26 cellular contexts compared by ENCODE assay signal in the genomic region with DNA sequence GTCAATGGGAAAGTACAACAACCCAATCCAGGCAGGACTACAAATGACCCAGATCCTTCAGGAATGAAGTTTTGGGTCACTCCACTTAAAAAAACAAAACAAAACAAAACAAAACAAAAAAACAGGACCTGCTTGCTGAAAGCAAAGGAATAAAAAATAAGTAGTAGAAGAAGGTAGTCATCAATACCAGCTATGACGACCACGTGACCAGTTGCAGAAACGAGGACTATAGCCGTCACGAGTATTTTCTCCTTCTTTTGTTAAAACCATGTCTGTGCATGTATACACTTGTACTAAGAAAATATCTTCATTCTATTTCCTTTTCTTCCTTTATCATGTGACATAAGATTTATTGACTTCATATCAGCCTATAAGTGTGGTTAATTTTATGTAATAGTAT.
"Had no signal": no experiment of that assay in that cellular context is flagged by ENCODE, and none has a peak within 500 bp of the region (broad histone marks: within the 10 kb centered on the region; RNA-seq: fewer than 3 reads in every experiment).

No MANE protein-coding gene starts in this region.

- H3K4me3 ChIP-seq: stomach, suprapubic skin, testis, thoracic aorta, thyroid gland, tibial artery, tibial nerve, transverse colon, upper lobe of left lung, upper lobe of right lung, uterus, vagina had no signal

- H3K27me3 ChIP-seq: stomach, suprapubic skin, testis, thyroid gland, tibial artery, tibial nerve, transverse colon, upper lobe of left lung, upper lobe of right lung, uterus, vagina had no signal

- DNase-seq: stimulated activated CD4-positive, alpha-beta T cell treated with anti-CD3 and anti-CD28 coated beads, Interleukin-2, amount 100 ng/mL, for 48 hours; stimulated activated CD4-positive, alpha-beta T cell treated with anti-CD3 and anti-CD28 coated beads, Interleukin-4, amount 100 ng/mL, for 1 hour; stimulated activated CD4-positive, alpha-beta T cell treated with anti-CD3 and anti-CD28 coated beads, Interleukin-4, amount 100 ng/mL, for 24 hours; stimulated activated CD4-positive, alpha-beta T cell treated with anti-CD3 and anti-CD28 coated beads, Interleukin-4, amount 100 ng/mL, for 4 hours; stimulated activated CD8-positive, alpha-beta memory T cell treated with anti-CD3 and anti-CD28 coated beads, Interleukin-4, amount 100 ng/mL, for 48 hours; stimulated activated naive B cell treated with anti-CD40 and anti-IgM and Interleukin-4, amounts not matched to agents 10 μg/mL and 1 μg/mL and 100 μg/mL, for 72 hours; stimulated activated naive CD4-positive, alpha-beta T cell; stimulated activated naive CD4-positive, alpha-beta T cell treated with Interleukin-2 at 50 U/mL for 16 hours; stimulated activated naive CD8-positive, alpha-beta T cell treated with anti-CD3 and anti-CD28 coated beads, Interleukin-15, amount 100 ng/mL, for 72 hours; stimulated activated naive CD8-positive, alpha-beta T cell treated with anti-CD3 and anti-CD28 coated beads, Interleukin-15, Interleukin-2, amounts not matched to agents 100 U/mL and 50 U/mL, for 24 hours; stomach; substantia nigra; testis; thyroid gland; tibial artery; transverse colon; trophoblast cell; upper lobe of left lung; upper lobe of right lung; uterus had no signal

- H3K36me3 ChIP-seq: stomach, suprapubic skin, thoracic aorta, thyroid gland, tibial artery, tibial nerve, transverse colon, upper lobe of left lung, upper lobe of right lung, uterus, vagina had no signal

- ATAC-seq: stimulated activated effector memory CD8-positive, alpha-beta T cell treated with anti-CD3 and anti-CD28 coated beads, Interleukin-12 subunit alpha, Interleukin-12 subunit beta, amount 100 ng/mL, for 72 hours; stimulated activated memory B cell treated with anti-CD40 and anti-IgM and Interleukin-4, amounts not matched to agents 10 μg/mL and 1 μg/mL and 100 μg/mL, for 72 hours; stimulated activated naive B cell treated with anti-CD40 and anti-IgM and Interleukin-4, amounts not matched to agents 10 μg/mL and 1 μg/mL and 100 μg/mL, for 72 hours; stimulated activated naive CD8-positive, alpha-beta T cell treated with anti-CD3 and anti-CD28 coated beads, Interleukin-15, amount 100 ng/mL, for 72 hours; stimulated activated naive CD8-positive, alpha-beta T cell treated with anti-CD3 and anti-CD28 coated beads, Interleukin-15, Interleukin-2, amounts not matched to agents 100 U/mL and 50 U/mL, for 24 hours; upper lobe of right lung had no signal

- H3K4me1 ChIP-seq: stomach, suprapubic skin, testis, thyroid gland, tibial artery, tibial nerve, transverse colon, upper lobe of left lung, upper lobe of right lung, uterus, vagina had no signal

- H3K9me3 ChIP-seq: testis, thyroid gland, tibial artery, transverse colon, upper lobe of left lung, upper lobe of right lung, uterus, vagina had no signal

- H3K27ac ChIP-seq: stomach, suprapubic skin, testis, thoracic aorta, thyroid gland, tibial artery, tibial nerve, transverse colon, upper lobe of left lung, upper lobe of right lung, uterus, vagina had no signal
